Comparison of ENCODE assay signal across 26 cellular contexts in the genomic region with DNA sequence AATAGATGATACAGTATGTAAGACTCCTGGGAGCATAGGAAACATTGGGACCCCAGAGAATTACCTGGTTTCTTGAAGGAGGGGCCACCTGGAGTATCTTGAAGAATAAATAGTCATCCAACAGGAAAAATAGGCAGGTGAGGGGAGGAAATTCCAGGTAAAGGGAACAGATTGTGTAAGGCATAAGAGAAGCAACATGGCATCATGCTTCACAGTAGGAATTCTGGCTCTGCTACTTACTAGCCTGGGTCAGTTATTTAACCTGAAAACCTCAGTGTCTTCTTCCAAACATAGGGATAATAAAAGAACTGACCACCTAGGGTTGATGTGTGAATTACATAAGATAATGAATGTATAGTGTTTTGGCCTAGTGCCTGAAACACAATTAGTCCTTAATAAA.
"Had no signal": no experiment of that assay in that cellular context is flagged by ENCODE, and none has a peak within 500 bp of the region (broad histone marks: within the 10 kb centered on the region; RNA-seq: fewer than 3 reads in every experiment).

No MANE protein-coding gene starts in this region.

- H3K9me3 Mint-ChIP-seq: dendritic cell treated with granulocyte-macrophage colony-stimulating factor and Interleukin-4, amounts not matched to agents 40 ng/mL and 50 ng/mL, for 4 days; endodermal cell had no signal

- H3K27me3 Mint-ChIP-seq: dendritic cell treated with granulocyte-macrophage colony-stimulating factor and Interleukin-4, amounts not matched to agents 40 ng/mL and 50 ng/mL, for 4 days; effector memory CD8-positive, alpha-beta T cell had no signal

- ATAC-seq: effector memory CD8-positive, alpha-beta T cell; esophagus mucosa; gastrocnemius medialis; gastroesophageal sphincter; heart left ventricle; heart right ventricle had no signal

- H3K27me3 ChIP-seq: colonic mucosa, dorsolateral prefrontal cortex, esophagus muscularis mucosa, esophagus squamous epithelium, foreskin keratinocyte, gastrocnemius medialis, gastroesophageal sphincter, heart left ventricle, heart right ventricle, hepatocyte had no signal

- H3K9me3 ChIP-seq: colonic mucosa, esophagus muscularis mucosa, esophagus squamous epithelium, gastrocnemius medialis, gastroesophageal sphincter, heart left ventricle had no signal

- DNase-seq: colonic mucosa; cortex of kidney; dermis blood vessel endothelial cell; effector CD4-positive, alpha-beta T cell; effector CD8-positive, alpha-beta T cell; effector memory CD4-positive, alpha-beta T cell; effector memory CD8-positive, alpha-beta T cell; endodermal cell; erythroblast; esophagus squamous epithelium; foreskin fibroblast; foreskin keratinocyte; foreskin melanocyte; gastrocnemius medialis; glutamatergic neuron; head of caudate nucleus; heart left ventricle; heart right ventricle had no signal

- H3K36me3 ChIP-seq: colonic mucosa, esophagus muscularis mucosa, esophagus squamous epithelium, gastrocnemius medialis, gastroesophageal sphincter, heart left ventricle, heart right ventricle had no signal

- H3K4me3 ChIP-seq: colonic mucosa, coronary artery, dorsolateral prefrontal cortex, esophagus muscularis mucosa, esophagus squamous epithelium, gastrocnemius medialis, gastroesophageal sphincter, heart left ventricle, heart right ventricle, hepatocyte had no signal

- H3K4me3 Mint-ChIP-seq: dendritic cell treated with granulocyte-macrophage colony-stimulating factor and Interleukin-4, amounts not matched to agents 40 ng/mL and 50 ng/mL, for 4 days; effector memory CD8-positive, alpha-beta T cell; endodermal cell had no signal

- H3K4me2 ChIP-seq: hepatocyte had no signal

- H2AFZ ChIP-seq: hepatocyte had no signal

- H3K79me2 ChIP-seq: hepatocyte had no signal

- H3K4me1 ChIP-seq: colonic mucosa, esophagus squamous epithelium, foreskin keratinocyte, gastrocnemius medialis, gastroesophageal sphincter, heart left ventricle, heart right ventricle had no signal

- H3K27ac Mint-ChIP-seq: dendritic cell treated with granulocyte-macrophage colony-stimulating factor and Interleukin-4, amounts not matched to agents 40 ng/mL and 50 ng/mL, for 4 days; effector memory CD8-positive, alpha-beta T cell; endodermal cell had no signal

- H3K27ac ChIP-seq: colonic mucosa, coronary artery, epithelial cell of prostate, esophagus muscularis mucosa, esophagus squamous epithelium, foreskin keratinocyte, gastrocnemius medialis, gastroesophageal sphincter, heart left ventricle, heart right ventricle, hepatocyte had no signal
